Comparison of ENCODE assay signal across 1 cellular context in genomic region chr18:11908182-11909080, GRCh38.
A peak's percentile ranks its signal among the peaks of the same experiment; 100 is the strongest.
TF ChIP-seq lines count a peak whose summit lies in the region.

MPPE1 (minus strand) TSS chr18:11908317; CDS start chr18:11897264, 11,053 bp downstream.

TF ChIP-seq in HepG2, 621 proteins besides CTCF, POLR2A, EP300 and RAD21 (continued from another document and continues in another):
- TF ChIP-seq ZNF280B (CRISPR knock-in tag; IDR thresholded peaks at IDR 0.05; ENCODE audit: borderline replicate concordance) = 0 out of 2 replicates have a peak, but pooled peaks have one; percentile 17
- TF ChIP-seq ZNF775 (CRISPR knock-in tag; IDR thresholded peaks at IDR 0.05; ENCODE audit: borderline replicate concordance) = no peak
- TF ChIP-seq KLF11 (CRISPR knock-in tag; IDR thresholded peaks at IDR 0.05) = no peak
- TF ChIP-seq TRIM22 (IDR thresholded peaks at IDR 0.05) = no peak
- no peak for TF ChIP-seq FUBP1 (CRISPR knock-in tag; IDR thresholded peaks at IDR 0.05; ENCODE audit: borderline replicate concordance)
- TF ChIP-seq ZBTB3 (CRISPR knock-in tag; IDR thresholded peaks at IDR 0.05; ENCODE audit: borderline replicate concordance, low read depth) = no peak
- TF ChIP-seq ZKSCAN1 (IDR thresholded peaks at IDR 0.05; ENCODE audit: low read length) = no peak
- TF ChIP-seq ZNF20 (CRISPR knock-in tag; IDR thresholded peaks at IDR 0.05) = 0 out of 2 replicates have a peak, but pooled peaks have one; percentile 49
- TF ChIP-seq ZNF33B (CRISPR knock-in tag; IDR thresholded peaks at IDR 0.05) = no peak
- 0 out of 2 replicates have a peak, but pooled peaks have one; percentile 37 for TF ChIP-seq NRL (CRISPR knock-in tag; IDR thresholded peaks at IDR 0.05; ENCODE audit: borderline replicate concordance)
- TF ChIP-seq POGZ (CRISPR knock-in tag; IDR thresholded peaks at IDR 0.05) = peak; percentile 56
- TF ChIP-seq NBN (conservative IDR thresholded peaks at IDR 0.05) = no peak
- no peak for TF ChIP-seq ZNF251 (CRISPR knock-in tag; IDR thresholded peaks at IDR 0.05)
- peak; percentile 83 for TF ChIP-seq ZNF274 (CRISPR knock-in tag; IDR thresholded peaks at IDR 0.05)
- no peak for TF ChIP-seq TCF7 (IDR thresholded peaks at IDR 0.05; ENCODE audit: low read depth)
- 0 out of 2 replicates have a peak, but pooled peaks have one; percentile 50 for TF ChIP-seq THAP9 (CRISPR knock-in tag; IDR thresholded peaks at IDR 0.05; ENCODE audit: borderline replicate concordance)
- no peak for TF ChIP-seq CBX5 (CRISPR knock-in tag; IDR thresholded peaks at IDR 0.05; ENCODE audit: borderline replicate concordance)
- 0 out of 2 replicates have a peak, but pooled peaks have one; percentile 19 for TF ChIP-seq SIX1 (CRISPR knock-in tag; IDR thresholded peaks at IDR 0.05; ENCODE audit: borderline replicate concordance)
- TF ChIP-seq FOXO1 (CRISPR knock-in tag; IDR thresholded peaks at IDR 0.05) = no peak
- no peak for TF ChIP-seq ARNT (IDR thresholded peaks at IDR 0.05)
- no peak for TF ChIP-seq TAF15 (IDR thresholded peaks at IDR 0.05; ENCODE audit: low read depth, low read length, poor library complexity, severe bottlenecking)
- no peak for TF ChIP-seq MLLT10 (CRISPR knock-in tag; IDR thresholded peaks at IDR 0.05)
- no peak for TF ChIP-seq ARHGAP35 (CRISPR knock-in tag; IDR thresholded peaks at IDR 0.05; ENCODE audit: borderline replicate concordance)
- TF ChIP-seq GATAD2A (CRISPR knock-in tag; IDR thresholded peaks at IDR 0.05) = no peak
- no peak for TF ChIP-seq HOXA5 (CRISPR knock-in tag; IDR thresholded peaks at IDR 0.05)
- TF ChIP-seq TFE3 (CRISPR knock-in tag; IDR thresholded peaks at IDR 0.05) = no peak
- 0 out of 2 replicates have a peak, but pooled peaks have one; percentile 6 for TF ChIP-seq AKAP8 (CRISPR knock-in tag; IDR thresholded peaks at IDR 0.05)
- no peak for TF ChIP-seq TBP (CRISPR knock-in tag; IDR thresholded peaks at IDR 0.05)
- TF ChIP-seq ZSCAN25 (CRISPR knock-in tag; IDR thresholded peaks at IDR 0.05) = no peak
- peak; percentile 57; the same call in 1 of the 2 replicates for TF ChIP-seq ZNF598 (CRISPR knock-in tag; IDR thresholded peaks at IDR 0.05; ENCODE audit: borderline replicate concordance)
- TF ChIP-seq SIN3A (IDR thresholded peaks at IDR 0.05; ENCODE audit: borderline replicate concordance, low read depth, low read length) = peak; percentile 41; the same call in 1 of the 2 replicates
- TF ChIP-seq TP53 (CRISPR knock-in tag; conservative IDR thresholded peaks at IDR 0.05) = no peak
- TF ChIP-seq ZNF703 (CRISPR knock-in tag; IDR thresholded peaks at IDR 0.05; ENCODE audit: borderline replicate concordance) = no peak; the same call in 1 of the 2 replicates
- TF ChIP-seq ZNF619 (CRISPR knock-in tag; IDR thresholded peaks at IDR 0.05) = no peak
- no peak for TF ChIP-seq ZSCAN30 (CRISPR knock-in tag; IDR thresholded peaks at IDR 0.05)
- no peak for TF ChIP-seq ZNF646 (CRISPR knock-in tag; IDR thresholded peaks at IDR 0.05)
- TF ChIP-seq ZEB1 (IDR thresholded peaks at IDR 0.05; ENCODE audit: insufficient replicate concordance, low read depth) = no peak
- peak; percentile 38; the same call in 1 of the 2 replicates for TF ChIP-seq GFI1 (CRISPR knock-in tag; IDR thresholded peaks at IDR 0.05; ENCODE audit: borderline replicate concordance)
- TF ChIP-seq ZNF205 (CRISPR knock-in tag; IDR thresholded peaks at IDR 0.05) = no peak; the same call in 1 of the 2 replicates
- no peak for TF ChIP-seq ZBTB42 (CRISPR knock-in tag; IDR thresholded peaks at IDR 0.05)
- no peak; the same call in 1 of the 2 replicates for TF ChIP-seq RELA (CRISPR knock-in tag; IDR thresholded peaks at IDR 0.05)
- no peak for TF ChIP-seq NR2F1 (CRISPR knock-in tag; IDR thresholded peaks at IDR 0.05)
- no peak for TF ChIP-seq ATRX (CRISPR knock-in tag; IDR thresholded peaks at IDR 0.05; ENCODE audit: borderline replicate concordance)
- no peak for TF ChIP-seq MTF2 (CRISPR knock-in tag; IDR thresholded peaks at IDR 0.05; ENCODE audit: borderline replicate concordance)
- no peak for TF ChIP-seq POLR2AphosphoS2 (IDR thresholded peaks at IDR 0.05; ENCODE audit: low read depth, low read length)
- TF ChIP-seq SP140L (CRISPR knock-in tag; IDR thresholded peaks at IDR 0.05; ENCODE audit: borderline replicate concordance) = no peak
- TF ChIP-seq ZSCAN9 (CRISPR knock-in tag; IDR thresholded peaks at IDR 0.05; ENCODE audit: borderline replicate concordance) = no peak; the same call in 1 of the 2 replicates
- no peak for TF ChIP-seq ZNF790 (CRISPR knock-in tag; IDR thresholded peaks at IDR 0.05; ENCODE audit: borderline replicate concordance)
- TF ChIP-seq TEAD3 (CRISPR knock-in tag; optimal IDR thresholded peaks at IDR 0.05; ENCODE audit: borderline replicate concordance) = peak; percentile 24
- TF ChIP-seq KAT7 (CRISPR knock-in tag; IDR thresholded peaks at IDR 0.05; ENCODE audit: borderline replicate concordance) = no peak; the same call in 1 of the 2 replicates
- no peak for TF ChIP-seq DBP (CRISPR knock-in tag; IDR thresholded peaks at IDR 0.05; ENCODE audit: not compliant biosample characterization)
- no peak; the same call in 1 of the 2 replicates for TF ChIP-seq FOSL1 (CRISPR knock-in tag; IDR thresholded peaks at IDR 0.05; ENCODE audit: borderline replicate concordance)
- no peak for TF ChIP-seq ZNF431 (CRISPR knock-in tag; IDR thresholded peaks at IDR 0.05; ENCODE audit: borderline replicate concordance, low read depth)
- TF ChIP-seq NCOA1 (CRISPR knock-in tag; IDR thresholded peaks at IDR 0.05) = 0 out of 2 replicates have a peak, but pooled peaks have one; percentile 37
- peak; percentile 39; the same call in 1 of the 2 replicates for TF ChIP-seq ZNF564 (CRISPR knock-in tag; IDR thresholded peaks at IDR 0.05)
- no peak; the same call in 1 of the 2 replicates for TF ChIP-seq ZNF317 (CRISPR knock-in tag; IDR thresholded peaks at IDR 0.05)
- no peak for TF ChIP-seq MATR3 (CRISPR knock-in tag; IDR thresholded peaks at IDR 0.05)
- no peak for TF ChIP-seq ZNF652 (CRISPR knock-in tag; IDR thresholded peaks at IDR 0.05; ENCODE audit: borderline replicate concordance, low read depth)
